ENCODE assay signal across 2 cellular contexts in genomic region chr3:170980399-170980798, GRCh38.
TF ChIP-seq lines count a peak whose summit lies in the region.

No MANE protein-coding gene starts in this region.

TF ChIP-seq in SK-N-SH, 30 proteins besides CTCF, POLR2A, EP300 and RAD21 (continued from another document):
- TF ChIP-seq, protein P1, sequence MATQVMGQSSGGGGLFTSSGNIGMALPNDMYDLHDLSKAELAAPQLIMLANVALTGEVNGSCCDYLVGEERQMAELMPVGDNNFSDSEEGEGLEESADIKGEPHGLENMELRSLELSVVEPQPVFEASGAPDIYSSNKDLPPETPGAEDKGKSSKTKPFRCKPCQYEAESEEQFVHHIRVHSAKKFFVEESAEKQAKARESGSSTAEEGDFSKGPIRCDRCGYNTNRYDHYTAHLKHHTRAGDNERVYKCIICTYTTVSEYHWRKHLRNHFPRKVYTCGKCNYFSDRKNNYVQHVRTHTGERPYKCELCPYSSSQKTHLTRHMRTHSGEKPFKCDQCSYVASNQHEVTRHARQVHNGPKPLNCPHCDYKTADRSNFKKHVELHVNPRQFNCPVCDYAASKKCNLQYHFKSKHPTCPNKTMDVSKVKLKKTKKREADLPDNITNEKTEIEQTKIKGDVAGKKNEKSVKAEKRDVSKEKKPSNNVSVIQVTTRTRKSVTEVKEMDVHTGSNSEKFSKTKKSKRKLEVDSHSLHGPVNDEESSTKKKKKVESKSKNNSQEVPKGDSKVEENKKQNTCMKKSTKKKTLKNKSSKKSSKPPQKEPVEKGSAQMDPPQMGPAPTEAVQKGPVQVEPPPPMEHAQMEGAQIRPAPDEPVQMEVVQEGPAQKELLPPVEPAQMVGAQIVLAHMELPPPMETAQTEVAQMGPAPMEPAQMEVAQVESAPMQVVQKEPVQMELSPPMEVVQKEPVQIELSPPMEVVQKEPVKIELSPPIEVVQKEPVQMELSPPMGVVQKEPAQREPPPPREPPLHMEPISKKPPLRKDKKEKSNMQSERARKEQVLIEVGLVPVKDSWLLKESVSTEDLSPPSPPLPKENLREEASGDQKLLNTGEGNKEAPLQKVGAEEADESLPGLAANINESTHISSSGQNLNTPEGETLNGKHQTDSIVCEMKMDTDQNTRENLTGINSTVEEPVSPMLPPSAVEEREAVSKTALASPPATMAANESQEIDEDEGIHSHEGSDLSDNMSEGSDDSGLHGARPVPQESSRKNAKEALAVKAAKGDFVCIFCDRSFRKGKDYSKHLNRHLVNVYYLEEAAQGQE (IDR thresholded peaks at IDR 0.05; ENCODE audit: low read depth, low read length) = no peak
- TF ChIP-seq MXI1 (IDR thresholded peaks at IDR 0.05; ENCODE audit: low read depth, low read length) (no peak), RFX5 (IDR thresholded peaks at IDR 0.05; ENCODE audit: low read length) (no peak), MEF2A (IDR thresholded peaks at IDR 0.05; ENCODE audit: borderline replicate concordance, low read depth) (no peak), TCF12 (IDR thresholded peaks at IDR 0.05) (no peak), NRF1 (IDR thresholded peaks at IDR 0.05; ENCODE audit: low read depth, low read length) (no peak), EZH2phosphoT487 (IDR thresholded peaks at IDR 0.05; ENCODE audit: borderline replicate concordance, low read depth) (no peak)
TF ChIP-seq in SK-N-SH: peak in this region for 0.

TF ChIP-seq in SK-N-SH treated with all-trans-retinoic acid at 6 μM for 48 hours, 23 proteins besides CTCF, POLR2A, EP300 and RAD21 (continued from another document):
- TF ChIP-seq, protein P2, sequence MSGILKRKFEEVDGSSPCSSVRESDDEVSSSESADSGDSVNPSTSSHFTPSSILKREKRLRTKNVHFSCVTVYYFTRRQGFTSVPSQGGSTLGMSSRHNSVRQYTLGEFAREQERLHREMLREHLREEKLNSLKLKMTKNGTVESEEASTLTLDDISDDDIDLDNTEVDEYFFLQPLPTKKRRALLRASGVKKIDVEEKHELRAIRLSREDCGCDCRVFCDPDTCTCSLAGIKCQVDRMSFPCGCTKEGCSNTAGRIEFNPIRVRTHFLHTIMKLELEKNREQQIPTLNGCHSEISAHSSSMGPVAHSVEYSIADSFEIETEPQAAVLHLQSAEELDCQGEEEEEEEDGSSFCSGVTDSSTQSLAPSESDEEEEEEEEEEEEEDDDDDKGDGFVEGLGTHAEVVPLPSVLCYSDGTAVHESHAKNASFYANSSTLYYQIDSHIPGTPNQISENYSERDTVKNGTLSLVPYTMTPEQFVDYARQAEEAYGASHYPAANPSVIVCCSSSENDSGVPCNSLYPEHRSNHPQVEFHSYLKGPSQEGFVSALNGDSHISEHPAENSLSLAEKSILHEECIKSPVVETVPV (CRISPR knock-in tag; IDR thresholded peaks at IDR 0.05) = no peak
- no peak for TF ChIP-seq ZNF565 (CRISPR knock-in tag; conservative IDR thresholded peaks at IDR 0.05; ENCODE audit: low read depth)
- no peak for TF ChIP-seq ISL1 (CRISPR knock-in tag; IDR thresholded peaks at IDR 0.05)
- TF ChIP-seq ARNTL (CRISPR knock-in tag; IDR thresholded peaks at IDR 0.05; ENCODE audit: borderline replicate concordance, low read depth) = no peak
